In the genomic region with DNA sequence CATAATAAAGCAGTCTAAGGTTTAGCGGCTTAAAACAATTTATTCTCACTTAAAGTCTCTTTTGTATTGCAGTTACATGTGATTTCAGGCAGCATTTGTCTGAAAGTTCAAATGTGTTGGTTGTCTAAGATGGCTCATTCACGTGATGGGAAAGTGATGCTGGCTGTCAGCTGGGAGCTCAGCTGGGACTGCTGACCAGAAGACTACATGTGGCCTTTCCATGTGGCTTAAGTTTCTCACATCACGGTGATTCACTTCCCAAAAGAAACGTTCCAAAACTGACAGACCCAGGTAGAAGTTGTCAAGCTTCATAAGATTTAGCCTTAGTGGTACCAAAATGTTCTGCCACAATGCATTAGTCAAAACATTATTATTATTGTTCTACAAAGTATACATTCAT, we compare ENCODE assay signal across 8 cellular contexts.
"Had no signal": no experiment of that assay in that cellular context is flagged by ENCODE, and none has a peak within 500 bp of the region (broad histone marks: within the 10 kb centered on the region; RNA-seq: fewer than 3 reads in every experiment).

No MANE protein-coding gene starts in this region.

- H3K4me3 ChIP-seq: GM23338, K562 had no signal

- DNase-seq: H9, HCEC 1CT, IMR-90 had no signal

- ATAC-seq: GM23338, K562 had no signal

- FAIRE-seq: H1, H54, HTR-8/SVneo, K562 had no signal
